In the genomic region with DNA sequence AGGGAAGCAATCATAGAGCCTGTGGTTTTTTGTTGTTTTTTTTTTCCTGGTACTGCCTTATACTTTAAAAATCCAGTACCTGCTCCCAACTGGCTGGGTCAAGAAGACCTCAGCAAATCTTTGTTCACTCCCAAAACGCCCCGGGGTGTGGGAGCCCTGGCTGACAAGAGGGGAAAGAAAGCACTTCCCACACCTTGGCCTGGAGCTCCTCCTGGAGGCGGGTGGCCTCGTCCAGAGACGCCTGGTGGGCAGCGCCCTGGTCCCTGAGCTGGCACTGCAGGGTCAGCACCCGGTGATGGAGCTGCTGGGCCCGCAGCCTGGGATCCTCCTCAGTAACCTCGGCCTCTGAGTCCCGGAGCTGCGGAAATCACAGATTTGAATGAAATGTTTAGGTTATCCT, we compare ENCODE assay signal across 11 cellular contexts. TPM values are rescaled to one million over a fixed set of nuclear protein-coding genes. Genes with fewer than 3 reads are reported as not detected.
DNase-seq lines count a peak whose midpoint lies in the region; ATAC-seq and TF ChIP-seq lines count a peak whose summit lies in the region.
"Had no signal": no experiment of that assay in that cellular context is flagged by ENCODE, and none has a peak within 500 bp of the region (broad histone marks: within the 10 kb centered on the region; RNA-seq: fewer than 3 reads in every experiment).

No MANE protein-coding gene starts in this region.

- peak; percentile 33 for TF ChIP-seq CTCF in C4-2B (conservative IDR thresholded peaks at IDR 0.05)
- peak; percentile 16 for TF ChIP-seq CTCF in GM13977 (IDR thresholded peaks at IDR 0.05; ENCODE audit: extremely low read depth, insufficient read depth, missing control alignments)
- TF ChIP-seq CTCF in mesothelial cell of epicardium (IDR thresholded peaks at IDR 0.05; ENCODE audit: unreplicated experiment), result no peak

- peaks cover 2% of the 10 kb centered on the region for H3K4me1 ChIP-seq in NT2/D1 (ENCODE audit: insufficient read depth, insufficient read length)

- H3K36me3 ChIP-seq in NT2/D1 (ENCODE audit: insufficient read depth, insufficient read length, low read length), result no peaks in the 10 kb centered on the region

- H3K4me3 Mint-ChIP-seq in mesothelial cell of epicardium, result no peak overlapping the region
- H3K4me3 Mint-ChIP-seq: activated naive CD4-positive, alpha-beta T cell treated with anti-CD3 and anti-CD28 coated beads, Interleukin-2, amount 10 ng/mL, durations not matched to agents 7 days and 5 days; memory B cell had no signal

- no peak overlapping the region for H3K27ac Mint-ChIP-seq in mesothelial cell of epicardium
- H3K27ac Mint-ChIP-seq: memory B cell had no signal

- H3K27ac ChIP-seq in C4-2B, result no peak overlapping the region

- no peaks in the 10 kb centered on the region for H3K4me1 Mint-ChIP-seq in mesothelial cell of epicardium
- H3K4me1 Mint-ChIP-seq: activated naive CD4-positive, alpha-beta T cell treated with anti-CD3 and anti-CD28 coated beads, Interleukin-2, amount 10 ng/mL, durations not matched to agents 7 days and 5 days; memory B cell had no signal

- no peak for DNase-seq in GM13977 (ENCODE audit: low spot score)
- DNase-seq in NT2/D1 (ENCODE audit: low read depth, low spot score), result peak; percentile 51
- peak; percentile 89 for DNase-seq in islet precursor cell
- no peak for DNase-seq in hippocampal formation (lab: John Stamatoyannopoulos, UW)
- no peak for DNase-seq in mesothelial cell of epicardium (ENCODE audit: low spot score in 2 of 2, unreplicated experiment in 2 of 2)
- DNase-seq in stimulated activated CD4-positive, alpha-beta T cell treated with anti-CD3 and anti-CD28 coated beads, Interleukin-1b, Interleukin-23, amount 100 ng/mL, for 48 hours, result no peak
- DNase-seq: activated naive CD4-positive, alpha-beta T cell treated with anti-CD3 and anti-CD28 coated beads, Interleukin-2, amount 10 ng/mL, durations not matched to agents 7 days and 5 days had no signal

- no peak overlapping the region for H3K9ac ChIP-seq in NT2/D1 (ENCODE audit: insufficient read length, low read depth)

- in situ Hi-C loops in GM13977 (cut with MboI; ENCODE audit: low pct_unique_long_range_greater_than_20kb, low sequenced_read_pairs, unreplicated experiment), result no loop called here

- H3K4me3 ChIP-seq in NT2/D1 (ENCODE audit: insufficient read length, low read depth), result no peak overlapping the region

- peaks cover 56% of the 10 kb centered on the region for H3K27me3 Mint-ChIP-seq in mesothelial cell of epicardium (ENCODE audit: low read depth)

- no peak for ATAC-seq in HG03196 (IDR thresholded peaks at IDR 0.05; ENCODE audit: unreplicated experiment)

- H3K36me3 Mint-ChIP-seq in mesothelial cell of epicardium, result no peaks in the 10 kb centered on the region
- H3K36me3 Mint-ChIP-seq: activated naive CD4-positive, alpha-beta T cell treated with anti-CD3 and anti-CD28 coated beads, Interleukin-2, amount 10 ng/mL, durations not matched to agents 7 days and 5 days; memory B cell had no signal

- peaks cover 19% of the 10 kb centered on the region for H3K9me3 ChIP-seq in NT2/D1 (ENCODE audit: insufficient read depth, low read length)

- H3K9me3 Mint-ChIP-seq in mesothelial cell of epicardium, result peaks cover 18% of the 10 kb centered on the region

- H3K27me3 ChIP-seq in NT2/D1 (ENCODE audit: insufficient read depth, insufficient read length), result no peaks in the 10 kb centered on the region

RNA-seq across cellular contexts. Expression of a gene that starts 38.2 kb away (rescaled TPM):
- total RNA-seq in mesothelial cell of epicardium, result 0.02 to 0.04 TPM in 2 of 3 replicates, not detected in the other
- total RNA-seq: NCI-H460 had no signal

Comparison
In these comparisons a context has a peak if more than half of its experiments do, and no peak if none do; other contexts are left out.
1. DNase-seq: peak in NT2/D1 (single experiment) and islet precursor cell (single experiment); none in GM13977 (single experiment), hippocampal formation (0 of 2), mesothelial cell of epicardium (0 of 2) and stimulated activated CD4-positive, alpha-beta T cell treated with anti-CD3 and anti-CD28 coated beads, Interleukin-1b, Interleukin-23, amount 100 ng/mL, for 48 hours (single experiment).